ENCODE assay signal across 8 cellular contexts in the genomic region with DNA sequence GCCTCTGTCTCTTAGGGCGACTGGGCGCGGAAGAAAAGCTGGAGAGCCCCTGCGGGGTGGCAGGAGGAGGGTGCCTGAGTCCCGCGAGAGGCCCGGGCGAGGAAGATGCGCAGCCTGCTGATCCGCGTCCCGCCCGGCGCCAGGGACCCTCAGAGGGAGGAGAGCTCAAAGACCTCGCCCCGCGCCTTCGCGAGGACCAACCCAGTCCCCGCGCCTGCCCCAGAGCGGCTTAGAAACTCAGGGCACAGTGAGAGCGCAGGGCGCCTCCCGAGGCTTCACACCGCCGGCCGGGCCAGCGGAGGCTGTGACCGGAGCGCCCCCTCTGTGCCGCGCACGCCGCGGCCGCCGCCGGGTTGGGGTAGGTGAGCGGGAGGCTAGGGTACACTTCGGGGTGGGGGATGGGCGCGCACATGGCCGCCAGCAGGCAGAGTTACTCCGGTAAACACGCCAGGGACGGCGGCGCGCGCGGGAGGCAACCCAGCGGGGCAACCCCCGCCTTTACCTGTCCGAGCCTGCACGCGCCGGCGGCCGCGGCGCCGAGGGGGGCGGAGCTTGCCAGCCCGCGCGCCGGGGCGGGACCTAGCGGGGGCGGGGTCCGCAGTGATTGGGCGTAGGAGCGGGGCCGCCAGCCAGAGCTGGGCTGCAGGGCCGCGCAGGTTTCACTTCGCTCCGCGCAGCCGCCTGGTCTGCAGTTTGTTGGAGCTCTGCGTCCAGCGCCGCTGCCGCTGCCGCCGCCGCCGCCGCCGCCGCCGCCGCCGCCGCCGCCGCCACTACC. TPM values are rescaled to one million over a fixed set of nuclear protein-coding genes. Genes with fewer than 3 reads are reported as not detected.
DNase-seq lines count a peak whose midpoint lies in the region; ATAC-seq and TF ChIP-seq lines count a peak whose summit lies in the region.

A gene with protein sequence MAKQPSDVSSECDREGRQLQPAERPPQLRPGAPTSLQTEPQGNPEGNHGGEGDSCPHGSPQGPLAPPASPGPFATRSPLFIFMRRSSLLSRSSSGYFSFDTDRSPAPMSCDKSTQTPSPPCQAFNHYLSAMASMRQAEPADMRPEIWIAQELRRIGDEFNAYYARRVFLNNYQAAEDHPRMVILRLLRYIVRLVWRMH (plus strand): TSS at position 662 of the 775 bp plus-strand sequence. CDS start 2,832 bp downstream, outside the sequence.

- WGBS in heart left ventricle, 4 donors: 1 to 2% (median 1%) methylated on average over 16 to 98 of the region's 98 CpGs

- 0 out of 2 replicates have a peak, but pooled peaks have one; percentile 2 for TF ChIP-seq CTCF in GM12875 (IDR thresholded peaks at IDR 0.05; ENCODE audit: borderline replicate concordance, insufficient read depth, low read depth, low read length)
- TF ChIP-seq CTCF in heart left ventricle (IDR thresholded peaks at IDR 0.05): peak in 8 of 12 donors; percentile 8 to 54 (median 22)
- TF ChIP-seq CTCF in upper lobe of right lung (IDR thresholded peaks at IDR 0.05): peak; percentile 16

- peaks cover 0 to 18% (median 17%) of the 10 kb centered on the region in 9 donors for H3K36me3 ChIP-seq in heart left ventricle
- H3K36me3 ChIP-seq in upper lobe of right lung: peaks cover 18% of the 10 kb centered on the region

- intact Hi-C loops in heart left ventricle (cut with DNase I) (loop anchor here in 4 of 10 donors (2.0 to 5.0 kb wide), 2 partner anchors 20 to 42 kb away; no protein-coding TSS in a partner anchor), posterior vena cava (cut with DNase I) (no loop called here), upper lobe of right lung (cut with DNase I) (no loop called here)

- DNase-seq in NCI-H1417 treated with DMSO at 0.1 percent for 48 hours (lab: John Stamatoyannopoulos, UW) (peak; percentile 80), SW480 (ENCODE audit: low spot score) (peak; percentile 95), heart left ventricle (peak; percentile 91 to 95 (median 94)), posterior vena cava (ENCODE audit: low spot score) (peak; percentile 96), upper lobe of right lung (peak; percentile 96)
- peak; percentile 77 for DNase-seq in activated naive CD8-positive, alpha-beta T cell treated with anti-CD3 and anti-CD28 coated beads, Interleukin-2, amount 50 U/mL, for 16 hours (ENCODE audit: low read depth, low spot score)

- H3K4me3 ChIP-seq in GM12875 (ENCODE audit: low read depth, low read length): peak within 1 kb of the TSS; percentile 26
- peak within 1 kb of the TSS; percentile 64 to 98 (median 84) for H3K4me3 ChIP-seq in heart left ventricle
- peak within 1 kb of the TSS; percentile 91 for H3K4me3 ChIP-seq in upper lobe of right lung

- peak; percentile 57 for ATAC-seq in HG02763 (IDR thresholded peaks at IDR 0.05; ENCODE audit: unreplicated experiment)
- ATAC-seq in heart left ventricle: peak; percentile 67 to 89 (median 84)
- ATAC-seq in upper lobe of right lung: peak; percentile 86

- no peaks in the 10 kb centered on the region for H3K9me3 ChIP-seq in heart left ventricle
- no peaks in the 10 kb centered on the region for H3K9me3 ChIP-seq in upper lobe of right lung

- H3K27me3 ChIP-seq in heart left ventricle (peaks cover 0 to 46% (median 4%) of the 10 kb centered on the region in 9 donors), upper lobe of right lung (peaks cover 4% of the 10 kb centered on the region)

- H3K4me1 ChIP-seq in heart left ventricle: peaks cover 4 to 63% (median 49%) of the 10 kb centered on the region in 12 donors
- peaks cover 34% of the 10 kb centered on the region for H3K4me1 ChIP-seq in upper lobe of right lung

- TF ChIP-seq POLR2A in heart left ventricle (IDR thresholded peaks at IDR 0.05): peak; percentile 73 to 95

- peak within 1 kb of the TSS in 11 of 12 donors; percentile 62 to 93 (median 80) for H3K27ac ChIP-seq in heart left ventricle
- peak within 1 kb of the TSS; percentile 77 for H3K27ac ChIP-seq in upper lobe of right lung

RNA-seq across cellular contexts. Expression of the gene that starts here (rescaled TPM):
- total RNA-seq in heart left ventricle (10 to 100 TPM in 3 of 9 donors, 1 to 10 TPM in 6; 4.9 to 16.2 (median 7.3) TPM), posterior vena cava (10 to 100 TPM in 1 of 2 donors, 1 to 10 TPM in 1; 4.1 to 10.4 TPM), upper lobe of right lung (23.9 TPM)
- 1 to 10 TPM; 1.9 to 3.5 TPM for polyA plus RNA-seq in heart left ventricle

Comparison
In these comparisons a context has a peak if more than half of its experiments do, and no peak if none do; other contexts are left out.
1. Peak in every context shown above with its lines: DNase-seq, ATAC-seq, H3K4me3 ChIP-seq and H3K27ac ChIP-seq.
2. H3K4me3 ChIP-seq: peak in every context shown above with its lines; median percentile 91 in upper lobe of right lung; 84 in heart left ventricle; 26 in GM12875.